In genomic region chr22:27397948-27398330, GRCh38 we compare ENCODE assay signal across 20 cellular contexts.
DNase-seq lines count a peak whose midpoint lies in the region; ATAC-seq, FAIRE-seq and TF ChIP-seq lines count a peak whose summit lies in the region.
"Had no signal": no experiment of that assay in that cellular context is flagged by ENCODE, and none has a peak within 500 bp of the region (broad histone marks: within the 10 kb centered on the region; RNA-seq: fewer than 3 reads in every experiment).

No MANE protein-coding gene starts in this region.

- H3K27me3 Mint-ChIP-seq in neural crest cell (ENCODE audit: low read depth): no peaks in the 10 kb centered on the region
- H3K27me3 Mint-ChIP-seq in stimulated activated memory B cell treated with anti-CD40 and anti-IgM and Interleukin-4, amounts not matched to agents 10 μg/mL and 1 μg/mL and 100 μg/mL, for 72 hours: no peaks in the 10 kb centered on the region

- peaks cover 9% of the 10 kb centered on the region for H3K9me3 Mint-ChIP-seq in neural crest cell
- peaks cover 23% of the 10 kb centered on the region for H3K9me3 Mint-ChIP-seq in stimulated activated memory B cell treated with anti-CD40 and anti-IgM and Interleukin-4, amounts not matched to agents 10 μg/mL and 1 μg/mL and 100 μg/mL, for 72 hours

- peak overlapping the region in 2 of 12 donors; percentile 3 to 11 for H3K27ac ChIP-seq in heart left ventricle
- H3K27ac ChIP-seq: breast epithelium, pancreas, Peyer's patch had no signal

- peak; percentile 71 for FAIRE-seq in urothelium cell line (lab: Jason Lieb, UNC)
- FAIRE-seq: pancreas, small intestine had no signal

- no peaks in the 10 kb centered on the region for H3K36me3 ChIP-seq in heart left ventricle
- H3K36me3 ChIP-seq: breast epithelium, pancreas, Peyer's patch had no signal

- H3K9me3 ChIP-seq in heart left ventricle: peaks cover 0 to 8% (median 0%) of the 10 kb centered on the region in 12 donors
- H3K9me3 ChIP-seq: pancreas, Peyer's patch had no signal

- no peaks in the 10 kb centered on the region for H3K4me1 Mint-ChIP-seq in neural crest cell
- H3K4me1 Mint-ChIP-seq in stimulated activated memory B cell treated with anti-CD40 and anti-IgM and Interleukin-4, amounts not matched to agents 10 μg/mL and 1 μg/mL and 100 μg/mL, for 72 hours: no peaks in the 10 kb centered on the region

- ATAC-seq in Right ventricle myocardium inferior (peak; percentile 88), heart left ventricle (peak in 3 of 4 donors; percentile 76 to 89 (median 81))
- no peak for ATAC-seq in stimulated activated memory B cell treated with anti-CD40 and anti-IgM and Interleukin-4, amounts not matched to agents 10 μg/mL and 1 μg/mL and 100 μg/mL, for 72 hours
- ATAC-seq: esophagus mucosa had no signal

- intact Hi-C loops in Right ventricle myocardium inferior (cut with DNase I) (no loop called here), cardiac septum (cut with DNase I) (no loop called here), heart left ventricle (cut with DNase I) (loop anchor here in 1 of 10 donors (5.0 kb wide), 1 partner anchor 49 kb away; no protein-coding TSS in a partner anchor)

- H3K36me3 Mint-ChIP-seq in neural crest cell (ENCODE audit: low read depth): no peaks in the 10 kb centered on the region
- H3K36me3 Mint-ChIP-seq in stimulated activated memory B cell treated with anti-CD40 and anti-IgM and Interleukin-4, amounts not matched to agents 10 μg/mL and 1 μg/mL and 100 μg/mL, for 72 hours: no peaks in the 10 kb centered on the region

- WGBS in heart left ventricle, 4 donors: 56 to 64% (median 58%) methylated on average over 12 of the region's 12 CpGs

- H3K4me3 Mint-ChIP-seq in neural crest cell: no peak overlapping the region
- H3K4me3 Mint-ChIP-seq in stimulated activated memory B cell treated with anti-CD40 and anti-IgM and Interleukin-4, amounts not matched to agents 10 μg/mL and 1 μg/mL and 100 μg/mL, for 72 hours: no peak overlapping the region

- H3K27ac Mint-ChIP-seq in neural crest cell (ENCODE audit: unreplicated experiment): peak overlapping the region; percentile 54
- no peak overlapping the region for H3K27ac Mint-ChIP-seq in stimulated activated memory B cell treated with anti-CD40 and anti-IgM and Interleukin-4, amounts not matched to agents 10 μg/mL and 1 μg/mL and 100 μg/mL, for 72 hours

- no peak overlapping the region for H3K4me3 ChIP-seq in heart left ventricle
- H3K4me3 ChIP-seq: breast epithelium, pancreas, Peyer's patch had no signal

- peaks cover 0 to 18% (median 4%) of the 10 kb centered on the region in 9 donors for H3K27me3 ChIP-seq in heart left ventricle
- H3K27me3 ChIP-seq: pancreas, Peyer's patch had no signal

- no peak for TF ChIP-seq CTCF in heart left ventricle (IDR thresholded peaks at IDR 0.05)
- TF ChIP-seq CTCF in neural crest cell (conservative IDR thresholded peaks at IDR 0.05): no peak

- no peak for TF ChIP-seq POLR2A in heart left ventricle (IDR thresholded peaks at IDR 0.05)

- DNase-seq in Right ventricle myocardium inferior (ENCODE audit: missing footprints) (peak; percentile 88), cardiac septum (ENCODE audit: low spot score) (no peak), heart left ventricle (peak; percentile 42 to 87 (median 73)), neural crest cell (ENCODE audit: low read depth, low spot score) (no peak), urothelium cell line (ENCODE audit: low spot score) (no peak), NCI-H187 (lab: John Stamatoyannopoulos, UW) (no peak), glomerular visceral epithelial cell (ENCODE audit: extremely low spot score) (no peak)
- DNase-seq: 8988T; activated CD4-positive, CD25-positive, alpha-beta regulatory T cell treated with anti-CD3 and anti-CD28 coated beads, Interleukin-2, amount 50 U/mL, for 72 hours; C1 segment of cervical spinal cord; NCI-H146; NCI-H2227 treated with DMSO at 0.1 percent for 48 hours; pancreas; small intestine; stimulated activated CD4-positive, alpha-beta T cell treated with anti-CD3 and anti-CD28 coated beads, Interleukin-4, amount 100 ng/mL, for 24 hours; T1000 had no signal

- no peaks in the 10 kb centered on the region for H3K4me1 ChIP-seq in heart left ventricle
- H3K4me1 ChIP-seq: breast epithelium, pancreas, Peyer's patch had no signal

Comparison
In these comparisons a context has a peak if more than half of its experiments do, and no peak if none do; other contexts are left out.
1. DNase-seq: peak in Right ventricle myocardium inferior (single experiment) and heart left ventricle (5 of 5); none in cardiac septum (single experiment), neural crest cell (single experiment), urothelium cell line (single experiment), NCI-H187 (0 of 2) and glomerular visceral epithelial cell (single experiment).